ENCODE assay signal across 8 cellular contexts in the genomic region with DNA sequence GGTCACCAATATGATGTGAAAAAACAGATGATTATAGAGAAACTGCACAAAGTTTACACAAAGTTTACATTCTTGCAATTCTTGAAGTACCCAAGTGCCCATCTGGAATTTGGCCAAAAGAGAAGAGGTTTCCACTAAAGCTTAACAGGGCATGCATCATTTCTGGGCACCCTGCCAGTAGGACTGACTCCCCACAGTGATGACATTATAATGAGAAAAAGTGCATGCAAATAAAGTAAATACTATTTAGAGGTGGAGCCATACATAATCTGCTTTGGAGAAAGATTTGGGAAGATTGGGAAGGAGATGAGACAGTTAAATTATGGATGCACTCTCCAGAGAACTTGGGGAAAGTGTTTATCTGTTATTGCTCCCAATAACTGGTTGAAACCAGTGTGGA.
DNase-seq lines count a peak whose midpoint lies in the region; ATAC-seq and TF ChIP-seq lines count a peak whose summit lies in the region.

No MANE protein-coding gene starts in this region.

- H2AFZ ChIP-seq in PC-9 = no peak overlapping the region

- no TSS peak for BruUV-seq in PC-9 (replicated peaks; lab: Mats Ljungman, UMichigan)

- H3K9me3 ChIP-seq in PC-9 (ENCODE audit: insufficient read depth, low read depth) (no peaks in the 10 kb centered on the region), colonic mucosa (no peaks in the 10 kb centered on the region)

- POLR2A ChIA-PET in PC-9 (lab: Charles Lee; ENCODE audit: unreplicated experiment) = no interaction called here

- H3K27ac ChIP-seq in PC-9 (no peak overlapping the region), colonic mucosa (no peak overlapping the region)

- CTCF ChIA-PET in PC-9 (lab: Charles Lee) = no interaction called here

- no peak overlapping the region for H3K9ac ChIP-seq in colonic mucosa (ENCODE audit: low read depth in 2 of 2, low read length in 2 of 2)

- no peak for TF ChIP-seq CTCF in PC-9 (conservative IDR thresholded peaks at IDR 0.05)
- no peak for TF ChIP-seq CTCF in fibroblast of the aortic adventitia (IDR thresholded peaks at IDR 0.05; ENCODE audit: insufficient read depth, low read length)
- TF ChIP-seq CTCF in colonic mucosa (IDR thresholded peaks at IDR 0.05) = no peak

- DNase-seq in AML-193 (lab: John Stamatoyannopoulos, UW) = peak; percentile 24 to 30
- DNase-seq in HPDE6-E6E7 (ENCODE audit: extremely low spot score) = peak; percentile 29
- peak; percentile 71 to 76 for DNase-seq in PC-9
- DNase-seq in fibroblast of the aortic adventitia (ENCODE audit: low read depth) = peak; percentile 83
- no peak for DNase-seq in colonic mucosa
- no peak for DNase-seq in NCI-H1436 (lab: John Stamatoyannopoulos, UW)
- DNase-seq in mesenteric fat pad (ENCODE audit: low spot score) = no peak

- H3K79me2 ChIP-seq in PC-9 (ENCODE audit: low read depth) = no peaks in the 10 kb centered on the region

- no peaks in the 10 kb centered on the region for H3K9me2 ChIP-seq in PC-9 (ENCODE audit: insufficient read depth)

- H3K27me3 ChIP-seq in PC-9 (ENCODE audit: insufficient read depth, low read depth) (no peaks in the 10 kb centered on the region), colonic mucosa (no peaks in the 10 kb centered on the region)

- H3K4me2 ChIP-seq in PC-9 = no peak overlapping the region

- no peak for ATAC-seq in GM18505 (IDR thresholded peaks at IDR 0.05; ENCODE audit: unreplicated experiment)

- H3K4me1 ChIP-seq in PC-9 (replicated peaks; ENCODE audit: insufficient read depth) (peaks cover 6% of the 10 kb centered on the region; the same call in 1 of the 2 replicates), colonic mucosa (no peaks in the 10 kb centered on the region)

- H3F3A ChIP-seq in PC-9 (ENCODE audit: insufficient read depth, low read depth) = 0 out of 2 replicates have a peak, but pooled peaks cover 6% of the 10 kb centered on the region

- intact Hi-C loops in PC-9 (cut with micrococcal nuclease; ENCODE audit: unreplicated experiment) (no loop called here), colonic mucosa (cut with DNase I) (no loop called here)

- H4K20me1 ChIP-seq in PC-9 (ENCODE audit: insufficient read depth) = no peaks in the 10 kb centered on the region

- H3K36me3 ChIP-seq in PC-9 (ENCODE audit: low read depth) (no peaks in the 10 kb centered on the region), colonic mucosa (no peaks in the 10 kb centered on the region)

- TF ChIP-seq POLR2A in GM18505 (IDR thresholded peaks at IDR 0.05; ENCODE audit: borderline replicate concordance, extremely low read depth, insufficient read depth, insufficient read length) = no peak

- H3K4me3 ChIP-seq in PC-9 (no peak overlapping the region), fibroblast of the aortic adventitia (ENCODE audit: low read depth, low read length) (no peak overlapping the region), colonic mucosa (no peak overlapping the region)

Comparison
In these comparisons a context has a peak if more than half of its experiments do, and no peak if none do; other contexts are left out.
1. DNase-seq: peak in AML-193 (2 of 2), HPDE6-E6E7 (single experiment), PC-9 (2 of 2) and fibroblast of the aortic adventitia (single experiment); none in colonic mucosa (single experiment), NCI-H1436 (single experiment) and mesenteric fat pad (single experiment).